In genomic region chr16:29862383-29862883, GRCh38 we compare ENCODE assay signal across 8 cellular contexts. TPM values are rescaled to one million over a fixed set of nuclear protein-coding genes. Genes with fewer than 3 reads are reported as not detected.
DNase-seq lines count a peak whose midpoint lies in the region; ATAC-seq and TF ChIP-seq lines count a peak whose summit lies in the region.

No MANE protein-coding gene starts in this region.

- TF ChIP-seq CTCF in lower lobe of right lung (IDR thresholded peaks at IDR 0.05) (no peak), thyroid gland (IDR thresholded peaks at IDR 0.05) (no peak)

- H3K27me3 ChIP-seq in lower lobe of right lung (ENCODE audit: low read depth): no peaks in the 10 kb centered on the region
- H3K27me3 ChIP-seq in thyroid gland: no peaks in the 10 kb centered on the region

- H3K36me3 Mint-ChIP-seq in activated CD8-positive, alpha-beta memory T cell treated with anti-CD3 and anti-CD28 coated beads, Interleukin-2, amount 10 ng/mL, durations not matched to agents 7 days and 5 days: peaks cover 13% of the 10 kb centered on the region

- peak overlapping the region; percentile 98 for H3K27ac Mint-ChIP-seq in activated CD8-positive, alpha-beta memory T cell treated with anti-CD3 and anti-CD28 coated beads, Interleukin-2, amount 10 ng/mL, durations not matched to agents 7 days and 5 days

- TF ChIP-seq POLR2A in thyroid gland (IDR thresholded peaks at IDR 0.05): no peak

- H3K27ac ChIP-seq in lower lobe of right lung (peak overlapping the region; percentile 97), thyroid gland (peak overlapping the region; percentile 92 to 97 (median 93))

- peak overlapping the region; percentile 99 for H3K4me3 Mint-ChIP-seq in activated CD8-positive, alpha-beta memory T cell treated with anti-CD3 and anti-CD28 coated beads, Interleukin-2, amount 10 ng/mL, durations not matched to agents 7 days and 5 days

- H3K4me1 ChIP-seq in lower lobe of right lung (peaks cover 17% of the 10 kb centered on the region), thyroid gland (peaks cover 13% of the 10 kb centered on the region in 2 donors)

- DNase-seq in activated CD8-positive, alpha-beta memory T cell treated with anti-CD3 and anti-CD28 coated beads, Interleukin-2, amount 10 ng/mL, durations not matched to agents 7 days and 5 days: no peak
- no peak for DNase-seq in activated CD8-positive, alpha-beta memory T cell treated with anti-CD3 and anti-CD28 coated beads, Interleukin-2, amount 50 U/mL, for 4 hours
- peak; percentile 28 for DNase-seq in NCI-H146 treated with DMSO at 0.1 percent for 48 hours (lab: John Stamatoyannopoulos, UW; ENCODE audit: unreplicated experiment)
- DNase-seq in cerebellum (ENCODE audit: low spot score): peak; percentile 67
- no peak for DNase-seq in lower lobe of right lung
- DNase-seq in thyroid gland: peak; percentile 49 to 54
- no peak for DNase-seq in NCI-H2029 treated with DMSO at 0.1 percent for 48 hours (lab: John Stamatoyannopoulos, UW)
- DNase-seq in stimulated activated CD4-positive, alpha-beta T cell treated with anti-CD3 and anti-CD28 coated beads, Interleukin-4, amount 100 ng/mL, for 24 hours: no peak

- H3K4me3 ChIP-seq in lower lobe of right lung: peak overlapping the region; percentile 91
- H3K4me3 ChIP-seq in thyroid gland (replicated peaks in 1 of 3): peak overlapping the region; percentile 84 to 100 (median 92)

- ATAC-seq in activated CD8-positive, alpha-beta memory T cell treated with anti-CD3 and anti-CD28 coated beads, Interleukin-2, amount 10 ng/mL, durations not matched to agents 7 days and 5 days: peak; percentile 0
- peak; percentile 1 to 44 for ATAC-seq in lower lobe of right lung

- H3K4me1 Mint-ChIP-seq in activated CD8-positive, alpha-beta memory T cell treated with anti-CD3 and anti-CD28 coated beads, Interleukin-2, amount 10 ng/mL, durations not matched to agents 7 days and 5 days: peaks cover 19% of the 10 kb centered on the region

- H3K36me3 ChIP-seq in lower lobe of right lung (peaks cover 34% of the 10 kb centered on the region), thyroid gland (peaks cover 21 to 27% of the 10 kb centered on the region in 2 donors)

- H3K9me3 ChIP-seq in lower lobe of right lung: no peaks in the 10 kb centered on the region
- H3K9me3 ChIP-seq in thyroid gland: no peaks in the 10 kb centered on the region

- peaks cover 2% of the 10 kb centered on the region for H3K27me3 Mint-ChIP-seq in activated CD8-positive, alpha-beta memory T cell treated with anti-CD3 and anti-CD28 coated beads, Interleukin-2, amount 10 ng/mL, durations not matched to agents 7 days and 5 days

- 2 to 3% methylated on average over 23 of the region's 27 CpGs for WGBS in thyroid gland, 2 donors

- no peaks in the 10 kb centered on the region for H3K9me3 Mint-ChIP-seq in activated CD8-positive, alpha-beta memory T cell treated with anti-CD3 and anti-CD28 coated beads, Interleukin-2, amount 10 ng/mL, durations not matched to agents 7 days and 5 days (ENCODE audit: low read depth)

- intact Hi-C loops in lower lobe of right lung (cut with DNase I) (no loop called here), thyroid gland (cut with DNase I) (no loop called here)

- CTCF ChIA-PET in activated CD8-positive, alpha-beta memory T cell treated with anti-CD3 and anti-CD28 coated beads, Interleukin-2, amount 10 ng/mL, durations not matched to agents 7 days and 5 days (lab: Charles Lee): interaction anchor here (1.0 to 3.2 kb wide), 3 partner anchors 14 to 46 kb away, joined by 3 to 14 read pairs (median 8); no protein-coding TSS in a partner anchor

RNA-seq across cellular contexts. Expression of gene CDIPT, which starts 0.6 kb away (rescaled TPM):
- 10 to 100 TPM; 52.0 to 62.0 TPM for total RNA-seq in activated CD8-positive, alpha-beta memory T cell treated with anti-CD3 and anti-CD28 coated beads, Interleukin-2, amount 10 ng/mL, durations not matched to agents 7 days and 5 days
- total RNA-seq in cerebellum: 37.2 TPM
- 75.4 TPM for total RNA-seq in lower lobe of right lung
- 100 to 1,000 TPM in 2 of 4 donors, 10 to 100 TPM in 2; 79.3 to 122 (median 99.3) TPM for total RNA-seq in thyroid gland

RNA-seq across cellular contexts. Expression of gene SEZ6L2, which starts 36.9 kb away (rescaled TPM):
- total RNA-seq in activated CD8-positive, alpha-beta memory T cell treated with anti-CD3 and anti-CD28 coated beads, Interleukin-2, amount 10 ng/mL, durations not matched to agents 7 days and 5 days: under 1 TPM in 1 of 2 experiments, not detected in 1; 0.09 TPM
- total RNA-seq in cerebellum (26.0 TPM), lower lobe of right lung (10.7 TPM), thyroid gland (1 to 10 TPM in 2 of 4 donors, under 1 TPM in 2; 0.33 to 1.5 (median 0.79) TPM)

RNA-seq across cellular contexts. Expression of gene ASPHD1, which starts 37.9 kb away (rescaled TPM):
- under 1 TPM in 1 of 2 experiments, not detected in 1; 0.33 TPM for total RNA-seq in activated CD8-positive, alpha-beta memory T cell treated with anti-CD3 and anti-CD28 coated beads, Interleukin-2, amount 10 ng/mL, durations not matched to agents 7 days and 5 days
- total RNA-seq in cerebellum (5.0 TPM), lower lobe of right lung (1.6 TPM), thyroid gland (not detected)

RNA-seq across cellular contexts. Expression of gene MVP, which starts 42.2 kb away (rescaled TPM):
- total RNA-seq in activated CD8-positive, alpha-beta memory T cell treated with anti-CD3 and anti-CD28 coated beads, Interleukin-2, amount 10 ng/mL, durations not matched to agents 7 days and 5 days: 100 to 1,000 TPM; 110 to 123 TPM
- 6.7 TPM for total RNA-seq in cerebellum
- total RNA-seq in lower lobe of right lung: 248 TPM
- total RNA-seq in thyroid gland: 100 to 1,000 TPM in 1 of 4 donors, 10 to 100 TPM in 3; 70.1 to 127 (median 90.6) TPM

RNA-seq across cellular contexts. Expression of gene PAGR1, which starts 46.5 kb away (rescaled TPM):
- 10 to 100 TPM; 34.3 to 35.2 TPM for total RNA-seq in activated CD8-positive, alpha-beta memory T cell treated with anti-CD3 and anti-CD28 coated beads, Interleukin-2, amount 10 ng/mL, durations not matched to agents 7 days and 5 days
- total RNA-seq in cerebellum: 12.2 TPM
- 18.1 TPM for total RNA-seq in lower lobe of right lung
- total RNA-seq in thyroid gland: 10 to 100 TPM; 38.2 to 75.0 (median 55.2) TPM

Comparison
In these comparisons a context has a peak if more than half of its experiments do, and no peak if none do; other contexts are left out.
1. DNase-seq: peak in NCI-H146 treated with DMSO at 0.1 percent for 48 hours (single experiment), cerebellum (single experiment) and thyroid gland (2 of 2); none in activated CD8-positive, alpha-beta memory T cell treated with anti-CD3 and anti-CD28 coated beads, Interleukin-2, amount 10 ng/mL, durations not matched to agents 7 days and 5 days (single experiment), activated CD8-positive, alpha-beta memory T cell treated with anti-CD3 and anti-CD28 coated beads, Interleukin-2, amount 50 U/mL, for 4 hours (single experiment), lower lobe of right lung (single experiment), NCI-H2029 treated with DMSO at 0.1 percent for 48 hours (single experiment) and stimulated activated CD4-positive, alpha-beta T cell treated with anti-CD3 and anti-CD28 coated beads, Interleukin-4, amount 100 ng/mL, for 24 hours (single experiment).